Comparison of ENCODE assay signal across 18 cellular contexts in the genomic region with DNA sequence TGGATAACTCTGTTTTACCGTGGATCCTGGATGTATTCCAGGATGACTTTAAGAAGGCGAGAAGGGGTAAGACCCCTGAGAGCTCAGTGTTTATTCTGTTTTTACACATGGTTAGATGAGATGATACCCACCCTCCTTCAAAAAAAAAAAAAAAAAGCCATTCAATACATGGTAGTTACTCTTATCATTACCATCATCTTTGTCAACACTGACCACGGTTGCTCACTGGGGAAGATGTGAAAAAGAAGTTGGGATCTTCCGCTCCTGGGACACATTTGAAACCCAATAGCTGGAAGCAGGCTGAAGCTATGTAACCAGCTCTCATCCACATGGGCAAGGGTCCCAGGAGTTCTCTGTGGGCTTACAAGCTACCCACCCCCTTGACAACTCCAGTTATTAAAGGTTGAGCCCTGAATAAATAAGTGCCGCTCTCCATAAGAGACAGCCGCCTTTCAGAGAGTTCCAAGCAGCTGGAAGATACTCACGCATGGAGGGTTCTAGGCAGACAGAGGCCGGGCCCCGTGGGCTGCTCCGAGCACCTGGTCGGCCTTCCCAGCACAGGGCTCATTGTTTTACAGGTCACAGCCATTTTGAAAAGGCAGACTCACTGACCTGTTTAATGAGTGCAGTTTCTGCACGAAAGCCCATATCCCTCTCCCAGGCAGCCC. TPM values are rescaled to one million over a fixed set of nuclear protein-coding genes. Genes with fewer than 3 reads are reported as not detected.
DNase-seq lines count a peak whose midpoint lies in the region; ATAC-seq and TF ChIP-seq lines count a peak whose summit lies in the region.
"Had no signal": no experiment of that assay in that cellular context is flagged by ENCODE, and none has a peak within 500 bp of the region (broad histone marks: within the 10 kb centered on the region; RNA-seq: fewer than 3 reads in every experiment).

No MANE protein-coding gene starts in this region.

- H3K56ac ChIP-seq in IMR-90 (ENCODE audit: extremely low read depth, insufficient read depth, low read length) = no peak overlapping the region

- H3K4me1 ChIP-seq in IMR-90 (ENCODE audit: control insufficient read depth, insufficient read depth, low read length) = peaks cover 3% of the 10 kb centered on the region; the same call in 1 of the 2 replicates
- peaks cover 21% of the 10 kb centered on the region for H3K4me1 ChIP-seq in mesenchymal stem cell (ENCODE audit: control insufficient read depth, insufficient read depth, low read depth, low read length)
- peaks cover 30% of the 10 kb centered on the region for H3K4me1 ChIP-seq in smooth muscle cell (ENCODE audit: low read depth)
- no peaks in the 10 kb centered on the region for H3K4me1 ChIP-seq in colonic mucosa
- H3K4me1 ChIP-seq: left lung had no signal

- DNase-seq in IMR-90 (no peak), epithelial cell of proximal tubule (ENCODE audit: low read depth) (peak; percentile 33), mesenchymal stem cell (peak; percentile 39), smooth muscle cell (lab: John Stamatoyannopoulos, UW; ENCODE audit: unreplicated experiment) (peak; percentile 59), colonic mucosa (no peak), hepatic stellate cell (ENCODE audit: low spot score) (no peak), SIG-M5 treated with dmso at 0.1 percent for 504 hours (lab: John Stamatoyannopoulos, UW; ENCODE audit: unreplicated experiment) (no peak)
- DNase-seq in activated CD8-positive, alpha-beta T cell treated with anti-CD3 and anti-CD28 coated beads, Interleukin-2, amount 10 ng/mL, durations not matched to agents 7 days and 5 days = no peak
- DNase-seq: activated CD8-positive, alpha-beta T cell treated with anti-CD3 and anti-CD28 coated beads for 36 hours; DMS79 treated with DMSO at 0.1 percent for 48 hours; left lung; MM.1S; NCI-H2171; NK-92 treated with Interleukin-12 subunit alpha and Interleukin-12 subunit beta, amount 100 ng/mL, for 24 hours; SIG-M5 had no signal

- H4K8ac ChIP-seq in IMR-90 (ENCODE audit: low read depth in 2 of 2, low read length in 2 of 2) (no peak overlapping the region), mesenchymal stem cell (ENCODE audit: low read length) (peak overlapping the region; percentile 47)

- H3K79me1 ChIP-seq in IMR-90 (ENCODE audit: low read depth in 1 of 2, low read length in 2 of 2) (no peaks in the 10 kb centered on the region), mesenchymal stem cell (replicated peaks; ENCODE audit: low read length, poor library complexity, severe bottlenecking) (no peaks in the 10 kb centered on the region)

- no peak overlapping the region for H3K9ac ChIP-seq in IMR-90 (ENCODE audit: low read depth, low read length)
- peak overlapping the region; percentile 69 for H3K9ac ChIP-seq in mesenchymal stem cell (ENCODE audit: low read length)
- peak overlapping the region; percentile 48 for H3K9ac ChIP-seq in smooth muscle cell (ENCODE audit: low read depth)
- no peak overlapping the region for H3K9ac ChIP-seq in colonic mucosa (ENCODE audit: low read depth in 2 of 2, low read length in 2 of 2)

- H3K27me3 Mint-ChIP-seq in activated CD8-positive, alpha-beta T cell treated with anti-CD3 and anti-CD28 coated beads, Interleukin-2, amount 10 ng/mL, durations not matched to agents 7 days and 5 days (ENCODE audit: low read depth) = peaks cover 11% of the 10 kb centered on the region

- no peaks in the 10 kb centered on the region for H4K20me1 ChIP-seq in IMR-90 (ENCODE audit: insufficient read depth, low read length)
- H4K20me1 ChIP-seq in smooth muscle cell (ENCODE audit: low read depth) = no peaks in the 10 kb centered on the region

- TF ChIP-seq CTCF in IMR-90 (conservative IDR thresholded peaks at IDR 0.05; ENCODE audit: low read depth, low read length) (no peak), epithelial cell of proximal tubule (conservative IDR thresholded peaks at IDR 0.05; ENCODE audit: low read depth, low read length) (no peak), smooth muscle cell (IDR thresholded peaks at IDR 0.05; ENCODE audit: borderline replicate concordance, insufficient read depth, poor library complexity, severe bottlenecking) (no peak), colonic mucosa (IDR thresholded peaks at IDR 0.05) (no peak)

- TF ChIP-seq RAD21 in IMR-90 (IDR thresholded peaks at IDR 0.05; ENCODE audit: low read length) = no peak

- H3K4ac ChIP-seq in IMR-90 (ENCODE audit: low read depth, low read length) (no peak overlapping the region), mesenchymal stem cell (ENCODE audit: low read depth in 1 of 2, low read length in 2 of 2) (peak overlapping the region; percentile 46 to 64)

- no peaks in the 10 kb centered on the region for H3K9me3 ChIP-seq in IMR-90 (ENCODE audit: control insufficient read depth, insufficient read depth, low read length)
- no peaks in the 10 kb centered on the region for H3K9me3 ChIP-seq in mesenchymal stem cell (ENCODE audit: control insufficient read depth, low read length)
- no peaks in the 10 kb centered on the region for H3K9me3 ChIP-seq in smooth muscle cell (replicated peaks; ENCODE audit: low read depth)
- no peaks in the 10 kb centered on the region for H3K9me3 ChIP-seq in colonic mucosa
- H3K9me3 ChIP-seq: left lung, neutrophil, thoracic aorta had no signal

- peak overlapping the region; percentile 20 to 45 for H2BK12ac ChIP-seq in mesenchymal stem cell (ENCODE audit: low read length in 2 of 2)

- no peaks in the 10 kb centered on the region for H3K4me1 Mint-ChIP-seq in activated CD8-positive, alpha-beta T cell treated with anti-CD3 and anti-CD28 coated beads, Interleukin-2, amount 10 ng/mL, durations not matched to agents 7 days and 5 days (ENCODE audit: low read depth)
- H3K4me1 Mint-ChIP-seq: B cell had no signal

- H3K23ac ChIP-seq in IMR-90 (ENCODE audit: low read depth, low read length) (no peak overlapping the region), mesenchymal stem cell (ENCODE audit: low read length in 2 of 2) (no peak overlapping the region)

- H3K27ac ChIP-seq in IMR-90 (ENCODE audit: insufficient read depth, low read length) (no peak overlapping the region), mesenchymal stem cell (ENCODE audit: low read length, poor library complexity, severe bottlenecking) (peak overlapping the region; percentile 93), smooth muscle cell (ENCODE audit: low read depth) (peak overlapping the region; percentile 86), colonic mucosa (no peak overlapping the region)
- H3K27ac ChIP-seq: neutrophil, thoracic aorta had no signal

- H3K9me1 ChIP-seq in IMR-90 (ENCODE audit: insufficient read depth, low read length) = 0 out of 2 replicates have a peak, but pooled peaks cover 2% of the 10 kb centered on the region

- TF ChIP-seq POLR2A in IMR-90 (IDR thresholded peaks at IDR 0.05; ENCODE audit: low read depth, low read length) = no peak

- intact Hi-C loops in IMR-90 (cut with micrococcal nuclease) = no loop called here
- intact Hi-C loops in colonic mucosa (cut with DNase I) = no loop called here

- no peak overlapping the region for H3K4me3 ChIP-seq in IMR-90 (ENCODE audit: insufficient read depth, low read depth, low read length)
- H3K4me3 ChIP-seq in epithelial cell of proximal tubule (ENCODE audit: low read depth, low read length) = no peak overlapping the region
- H3K4me3 ChIP-seq in mesenchymal stem cell (ENCODE audit: insufficient read depth in 1 of 2, low read depth in 1 of 2, low read length in 2 of 2) = peak overlapping the region in 1 of 2 experiments; percentile 35
- peak overlapping the region; percentile 3 for H3K4me3 ChIP-seq in smooth muscle cell
- no peak overlapping the region for H3K4me3 ChIP-seq in colonic mucosa
- H3K4me3 ChIP-seq: left lung, thoracic aorta had no signal

- H2BK120ac ChIP-seq in IMR-90 (ENCODE audit: low read depth, low read length) (no peak overlapping the region), mesenchymal stem cell (ENCODE audit: low read depth, low read length) (peak overlapping the region; percentile 65)

- H2BK5ac ChIP-seq in IMR-90 (ENCODE audit: low read depth, low read length, poor library complexity, severe bottlenecking) = no peak overlapping the region
- peak overlapping the region; percentile 85 for H2BK5ac ChIP-seq in mesenchymal stem cell (ENCODE audit: low read depth, low read length, poor library complexity, severe bottlenecking)

- 75% methylated on average over 5 of the region's 12 CpGs; no CpG with 5 or more reads in 1 of the 2 experiments for WGBS in IMR-90 (ENCODE audit: extremely low coverage in 2 of 2, insufficient read length in 1 of 2), 2 experiments
- WGBS in mesenchymal stem cell = 62% methylated on average over 12 of the region's 12 CpGs
- WGBS in smooth muscle cell (ENCODE audit: low lambda C conversion rate) = 35% methylated on average over 12 of the region's 12 CpGs

- in situ Hi-C loops in IMR-90 (cut with MboI; ENCODE audit: low sequenced_read_pairs) = no loop called here

- CTCF ChIA-PET in IMR-90 (lab: Yijun Ruan, JAX) = interaction anchor here (0.6 kb wide), 1 partner anchor 66 kb away, joined by 3 read pairs; no protein-coding TSS in a partner anchor
- CTCF ChIA-PET in activated CD8-positive, alpha-beta T cell treated with anti-CD3 and anti-CD28 coated beads, Interleukin-2, amount 10 ng/mL, durations not matched to agents 7 days and 5 days (lab: Charles Lee) = no interaction called here

- H3K36me3 Mint-ChIP-seq in activated CD8-positive, alpha-beta T cell treated with anti-CD3 and anti-CD28 coated beads, Interleukin-2, amount 10 ng/mL, durations not matched to agents 7 days and 5 days (ENCODE audit: low read depth) = no peaks in the 10 kb centered on the region

- H4K5ac ChIP-seq in IMR-90 (ENCODE audit: low read depth, low read length) = no peak overlapping the region; the same call in 1 of the 2 replicates

- H3K27me3 ChIP-seq in IMR-90 (ENCODE audit: control insufficient read depth, insufficient read depth, low read length) = peaks cover 7% of the 10 kb centered on the region
- H3K27me3 ChIP-seq in mesenchymal stem cell (ENCODE audit: control insufficient read depth in 1 of 2, insufficient read depth in 1 of 2, low read length in 2 of 2) = peaks cover 0 to 11% of the 10 kb centered on the region in 2 experiments
- no peaks in the 10 kb centered on the region for H3K27me3 ChIP-seq in smooth muscle cell (ENCODE audit: low read depth)
- H3K27me3 ChIP-seq in colonic mucosa = no peaks in the 10 kb centered on the region
- H3K27me3 ChIP-seq: left lung had no signal

- peak overlapping the region; percentile 68 for H2AFZ ChIP-seq in IMR-90 (replicated peaks; ENCODE audit: low read length, poor library complexity)
- H2AFZ ChIP-seq in mesenchymal stem cell (ENCODE audit: low read depth, low read length) = no peak overlapping the region
- H2AFZ ChIP-seq in smooth muscle cell (ENCODE audit: low read depth) = no peak overlapping the region

- H3K9me3 Mint-ChIP-seq in activated CD8-positive, alpha-beta T cell treated with anti-CD3 and anti-CD28 coated beads, Interleukin-2, amount 10 ng/mL, durations not matched to agents 7 days and 5 days (ENCODE audit: insufficient read depth) = no peaks in the 10 kb centered on the region
- H3K9me3 Mint-ChIP-seq: activated CD8-positive, alpha-beta T cell treated with anti-CD3 and anti-CD28 coated beads for 36 hours had no signal

- ATAC-seq in IMR-90 (ENCODE audit: low read depth) = no peak
- no peak for ATAC-seq in activated CD8-positive, alpha-beta T cell treated with anti-CD3 and anti-CD28 coated beads, Interleukin-2, amount 10 ng/mL, durations not matched to agents 7 days and 5 days
- ATAC-seq: activated CD8-positive, alpha-beta T cell treated with anti-CD3 and anti-CD28 coated beads for 36 hours had no signal

- no TSS peak for BruUV-seq in IMR-90 (replicated peaks; lab: Mats Ljungman, UMichigan)

- no peak overlapping the region for H4K91ac ChIP-seq in IMR-90 (ENCODE audit: insufficient read depth, low read depth, low read length)
- peak overlapping the region; percentile 6 for H4K91ac ChIP-seq in mesenchymal stem cell (ENCODE audit: low read length)

- H3K4me2 ChIP-seq in IMR-90 (ENCODE audit: low read depth, low read length) (no peak overlapping the region), mesenchymal stem cell (ENCODE audit: low read length, poor library complexity, severe bottlenecking) (no peak overlapping the region), smooth muscle cell (peak overlapping the region; percentile 77)

- dilution Hi-C loops in IMR-90 (cut with HindIII; ENCODE audit: low sequenced_read_pairs, unreplicated experiment) = no loop called here

- H2BK15ac ChIP-seq in IMR-90 (ENCODE audit: low read depth, low read length) (no peak overlapping the region), mesenchymal stem cell (ENCODE audit: low read depth, poor library complexity, severe bottlenecking) (no peak overlapping the region)

- H2AK9ac ChIP-seq in IMR-90 (replicated peaks; ENCODE audit: low read depth, low read length, poor library complexity) = no peak overlapping the region

- no peaks in the 10 kb centered on the region for H3K79me2 ChIP-seq in smooth muscle cell (ENCODE audit: low read depth)

- H3K4me3 Mint-ChIP-seq in activated CD8-positive, alpha-beta T cell treated with anti-CD3 and anti-CD28 coated beads, Interleukin-2, amount 10 ng/mL, durations not matched to agents 7 days and 5 days = no peak overlapping the region
- H3K4me3 Mint-ChIP-seq: activated CD8-positive, alpha-beta T cell treated with anti-CD3 and anti-CD28 coated beads for 36 hours; B cell had no signal

- no peak overlapping the region for H3K18ac ChIP-seq in IMR-90 (ENCODE audit: low read depth, low read length)
- peak overlapping the region; percentile 74 to 91 for H3K18ac ChIP-seq in mesenchymal stem cell (ENCODE audit: low read depth in 1 of 2, low read length in 2 of 2)

- peaks cover 22% of the 10 kb centered on the region for H3F3A ChIP-seq in smooth muscle cell (ENCODE audit: low read depth)

- POLR2A ChIA-PET in IMR-90 (lab: Charles Lee; ENCODE audit: unreplicated experiment) = no interaction called here
- POLR2A ChIA-PET in activated CD8-positive, alpha-beta T cell treated with anti-CD3 and anti-CD28 coated beads, Interleukin-2, amount 10 ng/mL, durations not matched to agents 7 days and 5 days (lab: Charles Lee) = no interaction called here

- H3K36me3 ChIP-seq in IMR-90 (ENCODE audit: control insufficient read depth, insufficient read depth, low read length) = no peaks in the 10 kb centered on the region
- H3K36me3 ChIP-seq in mesenchymal stem cell (ENCODE audit: control insufficient read depth in 1 of 2, insufficient read depth in 2 of 2, low read depth in 1 of 2, low read length in 2 of 2) = peaks cover 0 to 2% of the 10 kb centered on the region in 2 experiments
- no peaks in the 10 kb centered on the region for H3K36me3 ChIP-seq in smooth muscle cell (ENCODE audit: low read depth)
- no peaks in the 10 kb centered on the region for H3K36me3 ChIP-seq in colonic mucosa
- H3K36me3 ChIP-seq: left lung, neutrophil, thoracic aorta had no signal

- H2AK5ac ChIP-seq in IMR-90 (ENCODE audit: low read depth, low read length) (no peak overlapping the region), mesenchymal stem cell (ENCODE audit: low read length, severe bottlenecking) (peak overlapping the region; percentile 97)

- no peak overlapping the region for H3K14ac ChIP-seq in IMR-90 (replicated peaks; ENCODE audit: low read depth, low read length)
- no peak overlapping the region for H3K14ac ChIP-seq in mesenchymal stem cell (ENCODE audit: low read length in 2 of 2)

- no peak overlapping the region for H3K27ac Mint-ChIP-seq in activated CD8-positive, alpha-beta T cell treated with anti-CD3 and anti-CD28 coated beads, Interleukin-2, amount 10 ng/mL, durations not matched to agents 7 days and 5 days
- H3K27ac Mint-ChIP-seq: activated CD8-positive, alpha-beta T cell treated with anti-CD3 and anti-CD28 coated beads for 36 hours; B cell had no signal

- no peak overlapping the region for H2BK20ac ChIP-seq in IMR-90 (ENCODE audit: low read depth, low read length)

RNA-seq across cellular contexts. Expression of a gene that starts 22.8 kb away (rescaled TPM):
- total RNA-seq in IMR-90 (2012; rRNA removed) (0.54 and 0.56 TPM in 2 replicates), epithelial cell of proximal tubule (2.7 and 5.8 TPM in 2 replicates), smooth muscle cell (1.1 and 1.8 TPM in 2 replicates), colonic mucosa (1 to 10 TPM; 1.6 to 2.7 TPM)
- polyA plus RNA-seq in IMR-90 (2012; rRNA removed) (1.3 and 1.4 TPM in 2 replicates), smooth muscle cell (1.9 and 2.1 TPM in 2 replicates)
- polyA plus RNA-seq in IMR-90 (2012; cell fraction: cytosol; rRNA removed) = 0.77 and 1.6 TPM in 2 replicates
- polyA plus RNA-seq in IMR-90 (2012; cell fraction: nucleus; rRNA removed; ENCODE audit: low replicate concordance) = 0.96 and 2.3 TPM in 2 replicates
- polyA plus RNA-seq in mesenchymal stem cell (2013, experiment 1 of 2) = 3.4 TPM
- 3.5 TPM for polyA plus RNA-seq in mesenchymal stem cell (2013, experiment 2 of 2)
- under 1 TPM; 0.31 to 0.50 TPM for total RNA-seq in activated CD8-positive, alpha-beta T cell treated with anti-CD3 and anti-CD28 coated beads, Interleukin-2, amount 10 ng/mL, durations not matched to agents 7 days and 5 days
- total RNA-seq: B cell had no signal

Comparison
In these comparisons a context has a peak if more than half of its experiments do, and no peak if none do; other contexts are left out.
1. DNase-seq: peak in epithelial cell of proximal tubule (single experiment), mesenchymal stem cell (single experiment) and smooth muscle cell (single experiment); none in IMR-90 (single experiment), colonic mucosa (single experiment), hepatic stellate cell (single experiment), SIG-M5 treated with dmso at 0.1 percent for 504 hours (single experiment) and activated CD8-positive, alpha-beta T cell treated with anti-CD3 and anti-CD28 coated beads, Interleukin-2, amount 10 ng/mL, durations not matched to agents 7 days and 5 days (single experiment).
2. H3K27ac ChIP-seq: peak in mesenchymal stem cell (single experiment) and smooth muscle cell (single experiment); none in IMR-90 (single experiment) and colonic mucosa (single experiment).
3. H3K9ac ChIP-seq: peak in mesenchymal stem cell (single experiment) and smooth muscle cell (single experiment); none in IMR-90 (single experiment) and colonic mucosa (0 of 2).